Comparison of ENCODE assay signal across 19 cellular contexts in genomic region chr16:29909398-29909797, GRCh38. TPM values are rescaled to one million over a fixed set of nuclear protein-coding genes. Genes with fewer than 3 reads are reported as not detected.
DNase-seq lines count a peak whose midpoint lies in the region; ATAC-seq and TF ChIP-seq lines count a peak whose summit lies in the region.
"Had no signal": no experiment of that assay in that cellular context is flagged by ENCODE, and none has a peak within 500 bp of the region (broad histone marks: within the 10 kb centered on the region; RNA-seq: fewer than 3 reads in every experiment).

No MANE protein-coding gene starts in this region.

- 40% methylated on average over 1 of the region's 3 CpGs; no CpG with 5 or more reads in 1 of the 2 experiments for WGBS in IMR-90 (ENCODE audit: extremely low coverage in 2 of 2, insufficient read length in 1 of 2), 2 experiments

- no peak overlapping the region for H3K27ac ChIP-seq in BLaER1
- no peak overlapping the region for H3K27ac ChIP-seq in IMR-90 (ENCODE audit: insufficient read depth, low read length)
- H3K27ac ChIP-seq: foreskin keratinocyte, left lung, PC-9, thoracic aorta had no signal

- no peak for TF ChIP-seq CTCF in IMR-90 (conservative IDR thresholded peaks at IDR 0.05; ENCODE audit: low read depth, low read length)

- no peak overlapping the region for H4K8ac ChIP-seq in IMR-90 (ENCODE audit: low read depth in 2 of 2, low read length in 2 of 2)

- H4K20me1 ChIP-seq in BLaER1 (0 out of 2 replicates have a peak, but pooled peaks cover under 1% of the 10 kb centered on the region), IMR-90 (ENCODE audit: insufficient read depth, low read length) (peaks cover 7% of the 10 kb centered on the region; the same call in 1 of the 2 replicates)

- H2BK120ac ChIP-seq in IMR-90 (ENCODE audit: low read depth, low read length), result no peak overlapping the region

- H3K79me1 ChIP-seq in IMR-90 (ENCODE audit: low read depth in 1 of 2, low read length in 2 of 2), result peaks cover 10 to 26% of the 10 kb centered on the region in 2 experiments; a peak in 3 of 4 replicates

- H2AK5ac ChIP-seq in IMR-90 (ENCODE audit: low read depth, low read length), result no peak overlapping the region

- H3K9me3 ChIP-seq in BLaER1, result no peaks in the 10 kb centered on the region
- H3K9me3 ChIP-seq in IMR-90 (ENCODE audit: control insufficient read depth, insufficient read depth, low read length), result no peaks in the 10 kb centered on the region
- H3K9me3 ChIP-seq: left lung, thoracic aorta had no signal

- H3K23ac ChIP-seq in IMR-90 (ENCODE audit: low read depth, low read length), result no peak overlapping the region

- no peak overlapping the region for H2BK15ac ChIP-seq in IMR-90 (ENCODE audit: low read depth, low read length)

- dilution Hi-C loops in IMR-90 (cut with HindIII; ENCODE audit: low sequenced_read_pairs, unreplicated experiment), result no loop called here

- in situ Hi-C loops in IMR-90 (cut with MboI; ENCODE audit: low sequenced_read_pairs), result no loop called here

- H2BK20ac ChIP-seq in IMR-90 (ENCODE audit: low read depth, low read length), result no peak overlapping the region

- ATAC-seq in IMR-90 (ENCODE audit: low read depth) (peak; percentile 36; the same call in 1 of the 2 replicates), HG03280 (IDR thresholded peaks at IDR 0.05; ENCODE audit: unreplicated experiment) (no peak), HG03432 (IDR thresholded peaks at IDR 0.05; ENCODE audit: unreplicated experiment) (no peak)
- ATAC-seq: effector memory CD8-positive, alpha-beta T cell; foreskin keratinocyte; left lung had no signal

- H3K27me3 ChIP-seq in BLaER1, result no peaks in the 10 kb centered on the region
- no peaks in the 10 kb centered on the region for H3K27me3 ChIP-seq in IMR-90 (ENCODE audit: control insufficient read depth, insufficient read depth, low read length)
- H3K27me3 ChIP-seq: foreskin keratinocyte, left lung had no signal

- H2BK5ac ChIP-seq in IMR-90 (ENCODE audit: low read depth, low read length, poor library complexity, severe bottlenecking), result peak overlapping the region; percentile 20

- no peak overlapping the region for H4K5ac ChIP-seq in IMR-90 (ENCODE audit: low read depth, low read length)

- intact Hi-C loops in IMR-90 (cut with micrococcal nuclease), result no loop called here

- peaks cover 34% of the 10 kb centered on the region for H3K36me3 ChIP-seq in BLaER1
- H3K36me3 ChIP-seq in IMR-90 (ENCODE audit: control insufficient read depth, insufficient read depth, low read length), result peaks cover 18% of the 10 kb centered on the region

- H3K4me2 ChIP-seq in BLaER1 (peak overlapping the region; percentile 39), IMR-90 (ENCODE audit: low read depth, low read length) (no peak overlapping the region)
- H3K4me2 ChIP-seq: PC-9 had no signal

- H4K91ac ChIP-seq in IMR-90 (ENCODE audit: insufficient read depth, low read depth, low read length), result no peak overlapping the region

- TF ChIP-seq POLR2A in IMR-90 (IDR thresholded peaks at IDR 0.05; ENCODE audit: low read depth, low read length), result no peak

- DNase-seq in IMR-90 (peak; percentile 65), SIG-M5 (lab: John Stamatoyannopoulos, UW) (peak; percentile 44), iris pigment epithelial cell (ENCODE audit: low read depth) (peak; percentile 85), NCI-H774 (lab: John Stamatoyannopoulos, UW) (no peak), NCI-H1048 (lab: John Stamatoyannopoulos, UW) (no peak)
- DNase-seq: activated B cell treated with CpG ODN at 0.5 μM for 24 hours; caudate nucleus; effector memory CD8-positive, alpha-beta T cell; foreskin keratinocyte; left lung; NCI-H187 treated with DMSO at 0.1 percent for 48 hours; PC-9; stimulated activated CD4-positive, alpha-beta T cell treated with anti-CD3 and anti-CD28 coated beads, Interleukin-4, amount 100 ng/mL, for 1 hour; stimulated activated CD8-positive, alpha-beta memory T cell treated with anti-CD3 and anti-CD28 coated beads, Interleukin-4, amount 100 ng/mL, for 48 hours had no signal

- H3K9ac ChIP-seq in BLaER1 (no peak overlapping the region), IMR-90 (ENCODE audit: low read depth, low read length) (no peak overlapping the region)

- 0 out of 2 replicates have a peak overlapping the region, but pooled peaks have one; percentile 14 for H3K14ac ChIP-seq in IMR-90 (replicated peaks; ENCODE audit: low read depth, low read length)

- H2AFZ ChIP-seq in IMR-90 (replicated peaks; ENCODE audit: low read length, poor library complexity), result no peak overlapping the region
- H2AFZ ChIP-seq: PC-9 had no signal

- no peak overlapping the region for H2AK9ac ChIP-seq in IMR-90 (replicated peaks; ENCODE audit: low read depth, low read length, poor library complexity)

- CTCF ChIA-PET in IMR-90 (lab: Yijun Ruan, JAX), result no interaction called here

- H3K4me3 ChIP-seq in BLaER1 (no peak overlapping the region), IMR-90 (ENCODE audit: insufficient read depth, low read depth, low read length) (no peak overlapping the region)
- H3K4me3 ChIP-seq: left lung, PC-9, thoracic aorta had no signal

- H3K4me1 ChIP-seq in BLaER1, result peaks cover 10% of the 10 kb centered on the region
- no peaks in the 10 kb centered on the region; the same call in 1 of the 2 replicates for H3K4me1 ChIP-seq in IMR-90 (ENCODE audit: control insufficient read depth, insufficient read depth, low read length)
- H3K4me1 ChIP-seq: foreskin keratinocyte, left lung had no signal

- no peak overlapping the region for H3K18ac ChIP-seq in IMR-90 (ENCODE audit: low read depth, low read length)

- no TSS peak for BruUV-seq in IMR-90 (replicated peaks; lab: Mats Ljungman, UMichigan)

- POLR2A ChIA-PET in IMR-90 (lab: Charles Lee; ENCODE audit: unreplicated experiment), result no interaction called here

- peaks cover 22% of the 10 kb centered on the region for H3K9me1 ChIP-seq in IMR-90 (ENCODE audit: insufficient read depth, low read length)

- no peak overlapping the region for H3K56ac ChIP-seq in IMR-90 (ENCODE audit: extremely low read depth, insufficient read depth, low read length)

- no peak overlapping the region for H3K4ac ChIP-seq in IMR-90 (ENCODE audit: low read depth, low read length)

- TF ChIP-seq RAD21 in IMR-90 (IDR thresholded peaks at IDR 0.05; ENCODE audit: low read length), result no peak

TF ChIP-seq in IMR-90, 13 proteins besides CTCF, POLR2A, EP300 and RAD21:
- TF ChIP-seq SMC3 (IDR thresholded peaks at IDR 0.05; ENCODE audit: low read depth, low read length), result no peak
- TF ChIP-seq CEBPB (IDR thresholded peaks at IDR 0.05; ENCODE audit: low read depth, low read length), result peak; percentile 71

RNA-seq across cellular contexts. Expression of gene ASPHD1, which starts 9.1 kb away (rescaled TPM):
- 4.1 and 4.2 TPM in 2 replicates for total RNA-seq in IMR-90 (2012; rRNA removed)
- 14.5 and 15.7 TPM in 2 replicates for polyA plus RNA-seq in IMR-90 (2012; rRNA removed)
- polyA plus RNA-seq in IMR-90 (2012; cell fraction: cytosol; rRNA removed), result 11.4 and 18.3 TPM in 2 replicates
- 7.8 and 18.8 TPM in 2 replicates for polyA plus RNA-seq in IMR-90 (2012; cell fraction: nucleus; rRNA removed; ENCODE audit: low replicate concordance)
- total RNA-seq: activated B cell treated with CpG ODN at 0.5 μM for 24 hours had no signal
- polyA plus RNA-seq: CD14-positive monocyte had no signal

RNA-seq across cellular contexts. Expression of gene SEZ6L2, which starts 10.0 kb away (rescaled TPM):
- total RNA-seq in IMR-90 (2012; rRNA removed), result 0.72 and 0.83 TPM in 2 replicates
- polyA plus RNA-seq in IMR-90 (2012; rRNA removed), result 10.0 and 10.5 TPM in 2 replicates
- polyA plus RNA-seq in IMR-90 (2012; cell fraction: cytosol; rRNA removed), result 8.2 and 18.4 TPM in 2 replicates
- polyA plus RNA-seq in IMR-90 (2012; cell fraction: nucleus; rRNA removed; ENCODE audit: low replicate concordance), result 5.8 and 12.6 TPM in 2 replicates
- total RNA-seq: activated B cell treated with CpG ODN at 0.5 μM for 24 hours had no signal
- polyA plus RNA-seq: CD14-positive monocyte had no signal

RNA-seq across cellular contexts. Expression of gene KCTD13, which starts 16.6 kb away (rescaled TPM):
- 3.1 and 4.1 TPM in 2 replicates for total RNA-seq in IMR-90 (2012; rRNA removed)
- polyA plus RNA-seq in IMR-90 (2012; rRNA removed), result 20.7 and 22.2 TPM in 2 replicates
- 19.7 and 25.2 TPM in 2 replicates for polyA plus RNA-seq in IMR-90 (2012; cell fraction: cytosol; rRNA removed)
- polyA plus RNA-seq in IMR-90 (2012; cell fraction: nucleus; rRNA removed; ENCODE audit: low replicate concordance), result 81.0 and 169 TPM in 2 replicates

RNA-seq across cellular contexts. Expression of gene CDIPT, which starts 46.4 kb away (rescaled TPM):
- total RNA-seq in IMR-90 (2012; rRNA removed), result 47.1 and 48.3 TPM in 2 replicates
- 100 and 111 TPM in 2 replicates for polyA plus RNA-seq in IMR-90 (2012; rRNA removed)
- polyA plus RNA-seq in IMR-90 (2012; cell fraction: cytosol; rRNA removed), result 116 and 168 TPM in 2 replicates
- polyA plus RNA-seq in IMR-90 (2012; cell fraction: nucleus; rRNA removed; ENCODE audit: low replicate concordance), result 48.4 and 91.2 TPM in 2 replicates

RNA-seq across cellular contexts. Expression of gene TMEM219, which starts 52.5 kb away (rescaled TPM):
- 44.2 and 47.0 TPM in 2 replicates for total RNA-seq in IMR-90 (2012; rRNA removed)
- polyA plus RNA-seq in IMR-90 (2012; rRNA removed), result 94.3 and 95.3 TPM in 2 replicates
- 99.2 and 135 TPM in 2 replicates for polyA plus RNA-seq in IMR-90 (2012; cell fraction: cytosol; rRNA removed)
- 191 TPM in 2 replicates for polyA plus RNA-seq in IMR-90 (2012; cell fraction: nucleus; rRNA removed; ENCODE audit: low replicate concordance)

Comparison
In these comparisons a context has a peak if more than half of its experiments do, and no peak if none do; other contexts are left out.
1. DNase-seq: peak in IMR-90 (single experiment), SIG-M5 (single experiment) and iris pigment epithelial cell (single experiment); none in NCI-H774 (single experiment) and NCI-H1048 (single experiment).